In the genomic region with DNA sequence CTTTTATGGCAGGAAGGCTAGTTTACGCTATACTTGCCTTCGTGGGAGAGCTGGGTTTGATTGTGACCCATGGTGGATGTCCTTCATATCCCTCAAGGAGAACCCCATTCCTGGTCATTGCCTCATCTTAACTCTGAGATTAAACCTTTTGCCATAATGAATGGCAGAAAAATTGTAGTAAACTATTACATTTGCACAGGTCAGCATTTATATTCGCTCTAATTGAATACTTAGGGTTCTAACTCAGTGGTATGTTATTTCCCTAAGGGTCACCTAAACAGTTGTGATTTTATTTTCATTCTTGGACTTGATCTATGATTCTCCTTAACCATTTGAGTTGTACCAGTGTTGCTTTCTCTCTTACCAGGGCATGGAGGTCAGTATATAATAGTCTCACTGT, we compare ENCODE assay signal across 16 cellular contexts. TPM values are rescaled to one million over a fixed set of nuclear protein-coding genes. Genes with fewer than 3 reads are reported as not detected.
DNase-seq lines count a peak whose midpoint lies in the region; ATAC-seq and TF ChIP-seq lines count a peak whose summit lies in the region.
"Had no signal": no experiment of that assay in that cellular context is flagged by ENCODE, and none has a peak within 500 bp of the region (broad histone marks: within the 10 kb centered on the region; RNA-seq: fewer than 3 reads in every experiment).

No MANE protein-coding gene starts in this region.

- peaks cover 83% of the 10 kb centered on the region for H3K4me1 Mint-ChIP-seq in CD8-positive, alpha-beta T cell (ENCODE audit: low read depth)
- peaks cover 81% of the 10 kb centered on the region for H3K4me1 Mint-ChIP-seq in activated naive CD8-positive, alpha-beta T cell treated with anti-CD3 and anti-CD28 coated beads, Interleukin-2, amount 50 U/mL, for 24 hours
- H3K4me1 Mint-ChIP-seq in natural killer cell treated with Interleukin-12 subunit alpha and Interleukin-12 subunit beta and Interleukin-15 and Interleukin-18, amount 100 ng/mL, for 72 hours (ENCODE audit: low read depth in 2 of 2): peaks cover 55 to 65% of the 10 kb centered on the region in 2 donors

- in situ Hi-C loops in IMR-90 (cut with MboI; ENCODE audit: low sequenced_read_pairs): no loop called here

- no peak overlapping the region for H2AFZ ChIP-seq in IMR-90 (replicated peaks; ENCODE audit: low read length, poor library complexity)

- H3K9me3 ChIP-seq in CD8-positive, alpha-beta T cell (ENCODE audit: low read length): no peaks in the 10 kb centered on the region
- H3K9me3 ChIP-seq in IMR-90 (ENCODE audit: control insufficient read depth, insufficient read depth, low read length): no peaks in the 10 kb centered on the region
- H3K9me3 ChIP-seq: esophagus muscularis mucosa had no signal

- H2BK20ac ChIP-seq in IMR-90 (ENCODE audit: low read depth, low read length): no peak overlapping the region

- no peak overlapping the region for H2BK5ac ChIP-seq in IMR-90 (ENCODE audit: low read depth, low read length, poor library complexity, severe bottlenecking)

- H3K27ac Mint-ChIP-seq in CD8-positive, alpha-beta T cell: peak overlapping the region; percentile 97
- H3K27ac Mint-ChIP-seq in activated naive CD8-positive, alpha-beta T cell treated with anti-CD3 and anti-CD28 coated beads, Interleukin-2, amount 50 U/mL, for 24 hours: peak overlapping the region; percentile 88
- H3K27ac Mint-ChIP-seq in natural killer cell treated with Interleukin-12 subunit alpha and Interleukin-12 subunit beta and Interleukin-15 and Interleukin-18, amount 100 ng/mL, for 72 hours: peak overlapping the region; percentile 88 to 89
- H3K27ac Mint-ChIP-seq: nephron had no signal

- H3K4ac ChIP-seq in IMR-90 (ENCODE audit: low read depth, low read length): no peak overlapping the region

- no peak overlapping the region for H4K91ac ChIP-seq in IMR-90 (ENCODE audit: insufficient read depth, low read depth, low read length)

- H3K9me3 Mint-ChIP-seq in CD8-positive, alpha-beta T cell: no peaks in the 10 kb centered on the region
- no peaks in the 10 kb centered on the region for H3K9me3 Mint-ChIP-seq in activated naive CD8-positive, alpha-beta T cell treated with anti-CD3 and anti-CD28 coated beads, Interleukin-2, amount 50 U/mL, for 24 hours
- no peaks in the 10 kb centered on the region for H3K9me3 Mint-ChIP-seq in natural killer cell treated with Interleukin-12 subunit alpha and Interleukin-12 subunit beta and Interleukin-15 and Interleukin-18, amount 100 ng/mL, for 72 hours
- H3K9me3 Mint-ChIP-seq: nephron had no signal

- no peak overlapping the region for H3K9ac ChIP-seq in IMR-90 (ENCODE audit: low read depth, low read length)

- no CpG with 5 or more reads among the region's 3 CpGs for WGBS in IMR-90 (ENCODE audit: extremely low coverage in 2 of 2, insufficient read length in 1 of 2), 2 experiments

- peak overlapping the region; percentile 80 for H3K4me3 Mint-ChIP-seq in CD8-positive, alpha-beta T cell
- H3K4me3 Mint-ChIP-seq in activated naive CD8-positive, alpha-beta T cell treated with anti-CD3 and anti-CD28 coated beads, Interleukin-2, amount 50 U/mL, for 24 hours: no peak overlapping the region
- peak overlapping the region; percentile 76 for H3K4me3 Mint-ChIP-seq in natural killer cell treated with Interleukin-12 subunit alpha and Interleukin-12 subunit beta and Interleukin-15 and Interleukin-18, amount 100 ng/mL, for 72 hours
- H3K4me3 Mint-ChIP-seq: nephron had no signal

- TF ChIP-seq CTCF in CD8-positive, alpha-beta T cell (IDR thresholded peaks at IDR 0.05): no peak
- no peak for TF ChIP-seq CTCF in IMR-90 (conservative IDR thresholded peaks at IDR 0.05; ENCODE audit: low read depth, low read length)

- H3K23ac ChIP-seq in IMR-90 (ENCODE audit: low read depth, low read length): no peak overlapping the region

- no peaks in the 10 kb centered on the region for H3K9me1 ChIP-seq in IMR-90 (ENCODE audit: insufficient read depth, low read length)

- H3K14ac ChIP-seq in IMR-90 (replicated peaks; ENCODE audit: low read depth, low read length): no peak overlapping the region

- no peak overlapping the region for H4K5ac ChIP-seq in IMR-90 (ENCODE audit: low read depth, low read length)

- no peak for TF ChIP-seq RAD21 in IMR-90 (IDR thresholded peaks at IDR 0.05; ENCODE audit: low read length)

- POLR2A ChIA-PET in CD8-positive, alpha-beta T cell (lab: Charles Lee): interaction anchor here (1.3 to 4.2 kb wide), 3 partner anchors 10 to 19 kb away, joined by 3 to 36 read pairs (median 8); a partner anchor contains a TSS
- POLR2A ChIA-PET in IMR-90 (lab: Charles Lee; ENCODE audit: unreplicated experiment) (no interaction called here), HEK293T (lab: Yijun Ruan, JAX) (no interaction called here)

- dilution Hi-C loops in IMR-90 (cut with HindIII; ENCODE audit: low sequenced_read_pairs, unreplicated experiment): no loop called here

- H2AK9ac ChIP-seq in IMR-90 (replicated peaks; ENCODE audit: low read depth, low read length, poor library complexity): no peak overlapping the region

- H3K4me1 ChIP-seq in CD8-positive, alpha-beta T cell (ENCODE audit: insufficient read depth, low read length): peaks cover 62% of the 10 kb centered on the region
- H3K4me1 ChIP-seq in IMR-90 (ENCODE audit: control insufficient read depth, insufficient read depth, low read length): no peaks in the 10 kb centered on the region

- no peaks in the 10 kb centered on the region for H3K79me1 ChIP-seq in IMR-90 (ENCODE audit: low read depth in 1 of 2, low read length in 2 of 2)

- no peak overlapping the region for H3K4me2 ChIP-seq in IMR-90 (ENCODE audit: low read depth, low read length)

- H3K18ac ChIP-seq in IMR-90 (ENCODE audit: low read depth, low read length): no peak overlapping the region

- no TSS peak for BruUV-seq in IMR-90 (replicated peaks; lab: Mats Ljungman, UMichigan)

- H3K36me3 ChIP-seq in CD8-positive, alpha-beta T cell (ENCODE audit: insufficient read depth, low read length): no peaks in the 10 kb centered on the region
- H3K36me3 ChIP-seq in IMR-90 (ENCODE audit: control insufficient read depth, insufficient read depth, low read length): no peaks in the 10 kb centered on the region
- H3K36me3 ChIP-seq: esophagus muscularis mucosa, heart right ventricle had no signal

- no peaks in the 10 kb centered on the region for H3K27me3 Mint-ChIP-seq in CD8-positive, alpha-beta T cell (ENCODE audit: low read depth)
- H3K27me3 Mint-ChIP-seq in activated naive CD8-positive, alpha-beta T cell treated with anti-CD3 and anti-CD28 coated beads, Interleukin-2, amount 50 U/mL, for 24 hours: no peaks in the 10 kb centered on the region
- peaks cover 0 to 6% of the 10 kb centered on the region in 2 donors for H3K27me3 Mint-ChIP-seq in natural killer cell treated with Interleukin-12 subunit alpha and Interleukin-12 subunit beta and Interleukin-15 and Interleukin-18, amount 100 ng/mL, for 72 hours

- H3K56ac ChIP-seq in IMR-90 (ENCODE audit: extremely low read depth, insufficient read depth, low read length): no peak overlapping the region

- H2BK120ac ChIP-seq in IMR-90 (ENCODE audit: low read depth, low read length): no peak overlapping the region

- no peak overlapping the region for H2AK5ac ChIP-seq in IMR-90 (ENCODE audit: low read depth, low read length)

- H3K4me3 ChIP-seq in CD8-positive, alpha-beta T cell (ENCODE audit: low read depth, low read length): no peak overlapping the region
- H3K4me3 ChIP-seq in IMR-90 (ENCODE audit: insufficient read depth, low read depth, low read length): no peak overlapping the region
- H3K4me3 ChIP-seq: esophagus muscularis mucosa had no signal

- H4K8ac ChIP-seq in IMR-90 (ENCODE audit: low read depth in 2 of 2, low read length in 2 of 2): no peak overlapping the region

- intact Hi-C loops in CD8-positive, alpha-beta T cell (cut with DNase I, micrococcal nuclease): loop anchor here in 1 of 2 experiments (5.0 to 10.0 kb wide), 2 partner anchors 331 to 454 kb away; a partner anchor contains a TSS
- intact Hi-C loops in IMR-90 (cut with micrococcal nuclease): no loop called here

- no peak for ATAC-seq in CD8-positive, alpha-beta T cell
- no peak for ATAC-seq in IMR-90 (ENCODE audit: low read depth)
- no peak for ATAC-seq in activated naive CD8-positive, alpha-beta T cell treated with anti-CD3 and anti-CD28 coated beads, Interleukin-2, amount 50 U/mL, for 24 hours
- no peak for ATAC-seq in natural killer cell treated with Interleukin-12 subunit alpha and Interleukin-12 subunit beta and Interleukin-15 and Interleukin-18, amount 100 ng/mL, for 72 hours
- no peak for ATAC-seq in HG03135 (IDR thresholded peaks at IDR 0.05; ENCODE audit: unreplicated experiment)

- no peak for DNase-seq in CD8-positive, alpha-beta T cell
- DNase-seq in IMR-90 (no peak), HEK293T (ENCODE audit: extremely low spot score) (no peak), SW480 (ENCODE audit: low spot score) (no peak)
- DNase-seq in activated naive CD8-positive, alpha-beta T cell treated with anti-CD3 and anti-CD28 coated beads, Interleukin-2, amount 50 U/mL, for 24 hours: no peak
- DNase-seq in natural killer cell treated with Interleukin-12 subunit alpha and Interleukin-12 subunit beta and Interleukin-15 and Interleukin-18, amount 100 ng/mL, for 72 hours (ENCODE audit: low spot score): no peak
- DNase-seq: amniotic stem cell; COR-L47; cortex of kidney; heart right ventricle; NCI-H82; retina; stimulated activated CD4-positive, alpha-beta T cell treated with anti-CD3 and anti-CD28 coated beads, Interleukin-2, amount 100 ng/mL, for 24 hours had no signal

- peak overlapping the region; percentile 78 for H3K27ac ChIP-seq in CD8-positive, alpha-beta T cell (ENCODE audit: low read depth, low read length)
- H3K27ac ChIP-seq in IMR-90 (ENCODE audit: insufficient read depth, low read length): no peak overlapping the region

- no peaks in the 10 kb centered on the region for H3K27me3 ChIP-seq in CD8-positive, alpha-beta T cell (ENCODE audit: insufficient read depth, low read length)
- peaks cover 1% of the 10 kb centered on the region for H3K27me3 ChIP-seq in IMR-90 (ENCODE audit: control insufficient read depth, insufficient read depth, low read length)
- H3K27me3 ChIP-seq: esophagus muscularis mucosa had no signal

- H2BK15ac ChIP-seq in IMR-90 (ENCODE audit: low read depth, low read length): no peak overlapping the region

- CTCF ChIA-PET in CD8-positive, alpha-beta T cell (lab: Charles Lee): interaction anchor here (1.6 to 3.1 kb wide), 3 partner anchors 20 to 83 kb away, joined by 3 to 19 read pairs (median 6); no protein-coding TSS in a partner anchor
- CTCF ChIA-PET in IMR-90 (lab: Yijun Ruan, JAX): no interaction called here
- CTCF ChIA-PET in HEK293T (lab: Yijun Ruan, JAX): no interaction called here

- no peaks in the 10 kb centered on the region for H3K36me3 Mint-ChIP-seq in CD8-positive, alpha-beta T cell
- H3K36me3 Mint-ChIP-seq in activated naive CD8-positive, alpha-beta T cell treated with anti-CD3 and anti-CD28 coated beads, Interleukin-2, amount 50 U/mL, for 24 hours (ENCODE audit: low read depth): peaks cover 10% of the 10 kb centered on the region
- peaks cover 4% of the 10 kb centered on the region for H3K36me3 Mint-ChIP-seq in natural killer cell treated with Interleukin-12 subunit alpha and Interleukin-12 subunit beta and Interleukin-15 and Interleukin-18, amount 100 ng/mL, for 72 hours

- no peaks in the 10 kb centered on the region for H4K20me1 ChIP-seq in IMR-90 (ENCODE audit: insufficient read depth, low read length)

- no peak for TF ChIP-seq POLR2A in IMR-90 (IDR thresholded peaks at IDR 0.05; ENCODE audit: low read depth, low read length)

RNA-seq across cellular contexts. Expression of a gene that starts 13.4 kb away (rescaled TPM):
- total RNA-seq in CD8-positive, alpha-beta T cell: 10 to 100 TPM; 13.3 to 16.8 TPM
- total RNA-seq in IMR-90 (2012; rRNA removed): 4.8 and 5.0 TPM in 2 replicates
- 1.7 and 2.3 TPM in 2 replicates for polyA plus RNA-seq in IMR-90 (2012; rRNA removed)
- polyA plus RNA-seq in IMR-90 (2012; cell fraction: cytosol; rRNA removed): 0.70 and 1.1 TPM in 2 replicates
- polyA plus RNA-seq in IMR-90 (2012; cell fraction: nucleus; rRNA removed; ENCODE audit: low replicate concordance): 0.41 and 1.9 TPM in 2 replicates
- 10 to 100 TPM; 21.8 to 37.6 TPM for total RNA-seq in natural killer cell treated with Interleukin-12 subunit alpha and Interleukin-12 subunit beta and Interleukin-15 and Interleukin-18, amount 100 ng/mL, for 72 hours
